Comparison of ENCODE assay signal across 1 cellular context in genomic region chr2:234494361-234495075, GRCh38.
A peak's percentile ranks its signal among the peaks of the same experiment; 100 is the strongest.
TF ChIP-seq lines count a peak whose summit lies in the region.

No MANE protein-coding gene starts in this region.

TF ChIP-seq in HEK293, 187 proteins besides CTCF, POLR2A, EP300 and RAD21 (continued from another document):
- peak; percentile 96 for TF ChIP-seq ATF2 (tag by site-specific recombination; IDR thresholded peaks at IDR 0.05; ENCODE audit: low read depth)
- TF ChIP-seq TRIM28 (IDR thresholded peaks at IDR 0.05; ENCODE audit: borderline replicate concordance, low read length), result peak; percentile 24; the same call in 1 of the 2 replicates
- TF ChIP-seq ZNF146 (tag by site-specific recombination; IDR thresholded peaks at IDR 0.05), result no peak
- no peak for TF ChIP-seq ZNF202 (tag by site-specific recombination; IDR thresholded peaks at IDR 0.05; ENCODE audit: borderline replicate concordance)
- TF ChIP-seq FEZF1 (tag by site-specific recombination; IDR thresholded peaks at IDR 0.05), result peak; percentile 54
- peak; percentile 90 for TF ChIP-seq ZNF629 (tag by site-specific recombination; IDR thresholded peaks at IDR 0.05)
- TF ChIP-seq PRDM6 (tag by site-specific recombination; IDR thresholded peaks at IDR 0.05), result peak; percentile 62
- TF ChIP-seq ELK4 (IDR thresholded peaks at IDR 0.05; ENCODE audit: borderline replicate concordance, low read depth, low read length), result no peak
- no peak for TF ChIP-seq ZNF777 (tag by site-specific recombination; IDR thresholded peaks at IDR 0.05; ENCODE audit: borderline replicate concordance)
- TF ChIP-seq ZNF366 (tag by site-specific recombination; conservative IDR thresholded peaks at IDR 0.05), result peak; percentile 27; the same call in 1 of the 2 replicates
- no peak for TF ChIP-seq ZNF768 (tag by site-specific recombination; IDR thresholded peaks at IDR 0.05)
- no peak for TF ChIP-seq ZNF211 (tag by site-specific recombination; IDR thresholded peaks at IDR 0.05; ENCODE audit: low read depth)
- TF ChIP-seq PRDM1 (tag by site-specific recombination; IDR thresholded peaks at IDR 0.05), result peak; percentile 37; the same call in 1 of the 2 replicates
- no peak for TF ChIP-seq KLF10 (tag by site-specific recombination; IDR thresholded peaks at IDR 0.05)
- TF ChIP-seq ZBTB21 (tag by site-specific recombination; IDR thresholded peaks at IDR 0.05), result peak; percentile 77; the same call in 1 of the 2 replicates
- TF ChIP-seq TCF7L2 (IDR thresholded peaks at IDR 0.05; ENCODE audit: borderline replicate concordance, low read depth, low read length), result peak; percentile 67; the same call in 1 of the 2 replicates
